In genomic region chr2:101794141-101794540, GRCh38 we compare ENCODE assay signal across 29 cellular contexts.
DNase-seq lines count a peak whose midpoint lies in the region; ATAC-seq, FAIRE-seq and TF ChIP-seq lines count a peak whose summit lies in the region.
"Had no signal": no experiment of that assay in that cellular context is flagged by ENCODE, and none has a peak within 500 bp of the region (broad histone marks: within the 10 kb centered on the region; RNA-seq: fewer than 3 reads in every experiment).

No MANE protein-coding gene starts in this region.

- TF ChIP-seq POLR2A in testis (IDR thresholded peaks at IDR 0.05), result no peak

- H3K36me3 Mint-ChIP-seq in CD4-positive, alpha-beta T cell (ENCODE audit: low read depth), result peaks cover 46% of the 10 kb centered on the region
- peaks cover 17% of the 10 kb centered on the region for H3K36me3 Mint-ChIP-seq in endothelial cell (ENCODE audit: low read depth, unreplicated experiment)

- CTCF ChIA-PET in CD4-positive, alpha-beta T cell (lab: Charles Lee), result interaction anchor here (1.3 to 1.7 kb wide), 3 partner anchors 10 to 37 kb away, joined by 3 to 4 read pairs (median 4); no protein-coding TSS in a partner anchor
- CTCF ChIA-PET in OCI-LY7 (lab: Charles Lee; ENCODE audit: unreplicated experiment), result no interaction called here

- H3K9ac ChIP-seq in neural cell (ENCODE audit: low read length), result no peak overlapping the region
- no peak overlapping the region for H3K9ac ChIP-seq in Karpas-422 (ENCODE audit: low read length)

- H3K27me3 ChIP-seq in CD4-positive, alpha-beta T cell (ENCODE audit: control insufficient read depth, insufficient read depth, low read length), result no peaks in the 10 kb centered on the region
- H3K27me3 ChIP-seq in neural cell (ENCODE audit: insufficient read depth, low read depth, low read length) (no peaks in the 10 kb centered on the region), Karpas-422 (ENCODE audit: low read length) (no peaks in the 10 kb centered on the region), testis (no peaks in the 10 kb centered on the region)
- H3K27me3 ChIP-seq: BE2C, esophagus muscularis mucosa, pancreas, right atrium auricular region, SJCRH30 had no signal

- no peak for ATAC-seq in CD4-positive, alpha-beta T cell (ENCODE audit: poor library complexity)
- ATAC-seq: activated naive CD4-positive, alpha-beta T cell treated with anti-CD3 and anti-CD28 coated beads, Interleukin-2, amount 50 U/mL, for 72 hours; effector memory CD8-positive, alpha-beta T cell; Panc1; T-cell had no signal

- H3K4me1 ChIP-seq in OCI-LY7 (ENCODE audit: insufficient read depth, low read length, poor library complexity, severe bottlenecking) (no peaks in the 10 kb centered on the region), Karpas-422 (ENCODE audit: low read length) (no peaks in the 10 kb centered on the region), testis (peaks cover 3% of the 10 kb centered on the region)

- H3K79me2 ChIP-seq in OCI-LY7 (ENCODE audit: insufficient read depth, low read depth, low read length) (peaks cover 46% of the 10 kb centered on the region), neural cell (replicated peaks; ENCODE audit: insufficient read depth, low read length) (peaks cover 80% of the 10 kb centered on the region), Karpas-422 (ENCODE audit: low read length) (no peaks in the 10 kb centered on the region)

- FAIRE-seq in RCC 7860 (lab: Jason Lieb, UNC), result no peak
- FAIRE-seq: colon, H1, pancreas had no signal

- H3K4me1 Mint-ChIP-seq in CD4-positive, alpha-beta T cell (ENCODE audit: low read depth), result peaks cover 92% of the 10 kb centered on the region
- peaks cover 31% of the 10 kb centered on the region for H3K4me1 Mint-ChIP-seq in endothelial cell (ENCODE audit: unreplicated experiment)

- H4K20me1 ChIP-seq in OCI-LY7 (ENCODE audit: insufficient read depth, low read length), result 0 out of 2 replicates have a peak, but pooled peaks cover 8% of the 10 kb centered on the region
- peaks cover 17% of the 10 kb centered on the region for H4K20me1 ChIP-seq in neural cell (ENCODE audit: insufficient read depth)
- H4K20me1 ChIP-seq in Karpas-422 (ENCODE audit: insufficient read depth, low read depth, low read length), result no peaks in the 10 kb centered on the region

- H3K9me2 ChIP-seq in OCI-LY7 (ENCODE audit: insufficient read depth, low read length) (no peaks in the 10 kb centered on the region), neural cell (ENCODE audit: insufficient read depth, low read length) (no peaks in the 10 kb centered on the region), Karpas-422 (replicated peaks; ENCODE audit: insufficient read depth, low read length) (no peaks in the 10 kb centered on the region)

- peak overlapping the region; percentile 13 for H3K27ac Mint-ChIP-seq in CD4-positive, alpha-beta T cell
- peak overlapping the region; percentile 5 for H3K27ac Mint-ChIP-seq in endothelial cell (ENCODE audit: unreplicated experiment)
- H3K27ac Mint-ChIP-seq: activated naive CD4-positive, alpha-beta T cell treated with anti-CD3 and anti-CD28 coated beads, Interleukin-2, amount 50 U/mL, for 72 hours; T-cell had no signal

- POLR2A ChIA-PET in CD4-positive, alpha-beta T cell (lab: Charles Lee), result interaction anchor here (0.7 kb wide), 1 partner anchor 220 kb away, joined by 3 read pairs; no protein-coding TSS in a partner anchor
- POLR2A ChIA-PET in OCI-LY7 (lab: Charles Lee), result interaction anchor here (1.4 kb wide), 1 partner anchor 25 kb away, joined by 3 read pairs; no protein-coding TSS in a partner anchor

- H3K27ac ChIP-seq in CD4-positive, alpha-beta T cell (ENCODE audit: low read depth, low read length), result no peak overlapping the region
- no peak overlapping the region for H3K27ac ChIP-seq in OCI-LY7 (ENCODE audit: low read depth, low read length, poor library complexity, severe bottlenecking)
- H3K27ac ChIP-seq in neural cell (ENCODE audit: low read length), result no peak overlapping the region
- H3K27ac ChIP-seq in Karpas-422 (ENCODE audit: low read length), result no peak overlapping the region
- H3K27ac ChIP-seq in testis, result no peak overlapping the region
- H3K27ac ChIP-seq: esophagus muscularis mucosa, pancreas, right atrium auricular region, SJCRH30 had no signal

- H3K4me3 Mint-ChIP-seq in CD4-positive, alpha-beta T cell, result no peak overlapping the region
- no peak overlapping the region for H3K4me3 Mint-ChIP-seq in endothelial cell (ENCODE audit: unreplicated experiment)
- H3K4me3 Mint-ChIP-seq: effector memory CD8-positive, alpha-beta T cell; naive B cell; T-cell; type B pancreatic cell had no signal

- H3K36me3 ChIP-seq in OCI-LY7 (ENCODE audit: insufficient read depth, low read length) (peaks cover 35% of the 10 kb centered on the region), neural cell (ENCODE audit: insufficient read depth, low read length) (no peaks in the 10 kb centered on the region), Karpas-422 (ENCODE audit: insufficient read depth, low read length) (no peaks in the 10 kb centered on the region), testis (ENCODE audit: low read depth, missing control alignments) (no peaks in the 10 kb centered on the region)
- H3K36me3 ChIP-seq: BE2C, esophagus muscularis mucosa, pancreas, right atrium auricular region had no signal

- TF ChIP-seq CTCF in CD4-positive, alpha-beta T cell (IDR thresholded peaks at IDR 0.05), result no peak
- TF ChIP-seq CTCF in OCI-LY7 (conservative IDR thresholded peaks at IDR 0.05; ENCODE audit: low read length), result no peak
- TF ChIP-seq CTCF in endothelial cell (IDR thresholded peaks at IDR 0.05; ENCODE audit: unreplicated experiment), result no peak
- TF ChIP-seq CTCF in neural cell (IDR thresholded peaks at IDR 0.05; ENCODE audit: poor library complexity, severe bottlenecking), result no peak
- TF ChIP-seq CTCF in testis (IDR thresholded peaks at IDR 0.05), result no peak

- H3K9me3 Mint-ChIP-seq in CD4-positive, alpha-beta T cell, result no peaks in the 10 kb centered on the region
- no peaks in the 10 kb centered on the region for H3K9me3 Mint-ChIP-seq in endothelial cell (ENCODE audit: unreplicated experiment)
- H3K9me3 Mint-ChIP-seq: effector memory CD8-positive, alpha-beta T cell; naive B cell; T-cell; type B pancreatic cell had no signal

- intact Hi-C loops in CD4-positive, alpha-beta T cell (cut with DNase I, micrococcal nuclease), result loop anchor here in 1 of 2 experiments (5.0 kb wide), 1 partner anchor 33 kb away; no protein-coding TSS in a partner anchor
- intact Hi-C loops in OCI-LY7 (cut with micrococcal nuclease; ENCODE audit: unreplicated experiment), result no loop called here
- intact Hi-C loops in testis (cut with DNase I; ENCODE audit: low total_unique reads), result no loop called here

- no peaks in the 10 kb centered on the region for H3K9me3 ChIP-seq in CD4-positive, alpha-beta T cell (ENCODE audit: control insufficient read depth, low read length)
- H3K9me3 ChIP-seq in OCI-LY7 (ENCODE audit: low read length), result no peaks in the 10 kb centered on the region
- no peaks in the 10 kb centered on the region for H3K9me3 ChIP-seq in neural cell (ENCODE audit: low read length)
- H3K9me3 ChIP-seq in Karpas-422 (ENCODE audit: low read length), result no peaks in the 10 kb centered on the region
- H3K9me3 ChIP-seq in testis, result no peaks in the 10 kb centered on the region
- H3K9me3 ChIP-seq: BE2C, esophagus muscularis mucosa, pancreas, right atrium auricular region, SJCRH30 had no signal

- H2AFZ ChIP-seq in OCI-LY7 (ENCODE audit: low read length) (no peak overlapping the region), neural cell (ENCODE audit: low read depth, low read length) (no peak overlapping the region), Karpas-422 (ENCODE audit: low read length) (no peak overlapping the region)

- no peaks in the 10 kb centered on the region for H3K27me3 Mint-ChIP-seq in CD4-positive, alpha-beta T cell
- peaks cover 3% of the 10 kb centered on the region for H3K27me3 Mint-ChIP-seq in endothelial cell (ENCODE audit: unreplicated experiment)
- H3K27me3 Mint-ChIP-seq: effector memory CD8-positive, alpha-beta T cell; naive B cell; T-cell; type B pancreatic cell had no signal

- no peak overlapping the region for H3K4me3 ChIP-seq in OCI-LY7 (ENCODE audit: low read depth, low read length, poor library complexity, severe bottlenecking)
- H3K4me3 ChIP-seq in neural cell (ENCODE audit: low read length), result peak overlapping the region; percentile 34
- H3K4me3 ChIP-seq in Karpas-422 (ENCODE audit: low read length), result no peak overlapping the region
- H3K4me3 ChIP-seq in testis, result no peak overlapping the region
- H3K4me3 ChIP-seq: esophagus muscularis mucosa, pancreas, right atrium auricular region, SJCRH30 had no signal

- H3K4me2 ChIP-seq in OCI-LY7 (ENCODE audit: low read length) (no peak overlapping the region), neural cell (ENCODE audit: low read length) (peak overlapping the region; percentile 8), Karpas-422 (ENCODE audit: low read depth, low read length, poor library complexity, severe bottlenecking) (no peak overlapping the region)

- BruUV-seq in OCI-LY7 (replicated peaks; lab: Mats Ljungman, UMichigan), result TSS peak; percentile 5

- TF ChIP-seq EP300 in neural cell (conservative IDR thresholded peaks at IDR 0.05; ENCODE audit: poor library complexity, severe bottlenecking), result no peak

- WGBS in testis, 2 donors, result 80 to 82% methylated on average over 2 of the region's 2 CpGs

- no peak for TF ChIP-seq RAD21 in neural cell (conservative IDR thresholded peaks at IDR 0.05)

- no peaks in the 10 kb centered on the region for H3F3A ChIP-seq in neural cell (ENCODE audit: insufficient read depth, low read length, poor library complexity, severe bottlenecking)

- no peak for DNase-seq in CD4-positive, alpha-beta T cell
- DNase-seq in OCI-LY7 (ENCODE audit: low spot score) (no peak), endothelial cell (ENCODE audit: low spot score) (no peak), Karpas-422 (no peak), RCC 7860 (ENCODE audit: low spot score) (no peak), testis (no peak), NOMO-1 (lab: John Stamatoyannopoulos, UW; ENCODE audit: unreplicated experiment in 2 of 2) (no peak)
- DNase-seq: ACHN; activated CD4-positive, alpha-beta T cell treated with anti-CD3 and anti-CD28 coated beads, Interleukin-2, amount 50 U/mL, for 4 hours; activated CD4-positive, CD25-positive, alpha-beta regulatory T cell; BE2C; DMS153; effector memory CD8-positive, alpha-beta T cell; naive B cell; NCI-H1048; NCI-H510A treated with DMSO at 0.1 percent for 48 hours; NK-92 treated with Interleukin-12 subunit alpha and Interleukin-12 subunit beta, amount 100 ng/mL, for 24 hours; pancreas; stimulated activated CD4-positive, alpha-beta T cell treated with anti-CD3 and anti-CD28 coated beads, Interleukin-2, amount 100 ng/mL, for 24 hours; T-cell had no signal
